Comparison of ENCODE assay signal across 8 cellular contexts in the genomic region with DNA sequence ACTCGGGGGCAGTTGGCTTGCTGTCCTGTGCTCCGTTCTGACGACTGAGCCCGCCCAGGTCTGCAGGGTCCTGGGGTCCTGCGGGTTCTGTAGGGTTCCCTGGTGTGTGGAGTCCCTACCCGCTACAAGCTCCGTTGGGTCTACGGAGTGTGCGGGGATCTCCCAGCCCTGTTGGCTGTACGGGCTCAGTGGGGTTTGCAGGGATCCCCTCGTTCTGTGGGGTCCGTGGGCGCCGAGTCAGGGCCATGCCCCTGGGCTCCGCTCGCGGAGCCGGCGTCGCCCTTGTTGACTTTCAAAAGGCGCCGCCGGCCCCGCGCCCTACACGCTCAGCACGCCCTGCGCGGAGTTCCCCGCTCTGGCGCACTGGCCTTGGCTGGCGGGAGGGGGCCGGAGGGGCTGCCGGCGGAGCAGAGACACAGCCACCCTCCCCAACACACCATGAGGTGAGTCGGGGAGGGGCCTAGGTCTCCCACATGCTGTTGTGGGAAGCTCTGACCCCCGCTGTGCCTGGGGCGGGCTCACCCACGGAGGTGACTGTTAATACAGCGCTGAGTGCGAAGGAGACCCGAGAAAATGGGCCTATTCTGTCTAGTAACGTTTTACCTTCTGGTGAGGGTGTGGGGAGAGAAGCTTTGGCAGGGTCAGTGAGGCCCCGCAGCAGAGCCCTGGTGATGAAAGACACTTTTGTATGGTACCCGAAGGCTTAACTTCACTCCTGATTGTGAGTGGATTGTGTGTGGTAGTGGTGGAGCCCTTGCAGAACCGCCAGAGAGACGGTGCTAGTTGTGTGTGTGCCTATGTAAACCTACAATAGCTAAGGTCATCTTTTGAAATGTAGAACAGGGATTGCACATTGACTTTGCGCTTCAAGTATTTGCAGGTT. TPM values are rescaled to one million over a fixed set of nuclear protein-coding genes. Genes with fewer than 3 reads are reported as not detected.
DNase-seq lines count a peak whose midpoint lies in the region; ATAC-seq and TF ChIP-seq lines count a peak whose summit lies in the region.

No MANE protein-coding gene starts in this region.

- H4K20me1 ChIP-seq in osteoblast (ENCODE audit: insufficient read depth, low read length) = peaks cover 43% of the 10 kb centered on the region

- TF ChIP-seq CTCF in osteoblast (IDR thresholded peaks at IDR 0.05; ENCODE audit: extremely low read depth, low read depth, low read length) (no peak), testis (IDR thresholded peaks at IDR 0.05) (no peak)

- H3K27ac ChIP-seq in osteoblast (ENCODE audit: low read depth, low read length) = peak overlapping the region; percentile 27
- peak overlapping the region; percentile 12 to 77 for H3K27ac ChIP-seq in testis

- no peak for TF ChIP-seq POLR2A in testis (IDR thresholded peaks at IDR 0.05)

- H3K4me1 ChIP-seq in ES-I3 (ENCODE audit: insufficient read depth, low read length) = peaks cover 12% of the 10 kb centered on the region
- H3K4me1 ChIP-seq in osteoblast (ENCODE audit: insufficient read depth, low read length) = peaks cover 9% of the 10 kb centered on the region
- peaks cover 16% of the 10 kb centered on the region for H3K4me1 ChIP-seq in testis

- peak; percentile 75 for DNase-seq in NCI-H2227 (lab: John Stamatoyannopoulos, UW; ENCODE audit: unreplicated experiment)
- peak; percentile 64 for DNase-seq in activated gamma-delta T cell (lab: John Stamatoyannopoulos, UW)
- peak; percentile 49 for DNase-seq in globus pallidus (ENCODE audit: low spot score)
- no peak for DNase-seq in osteoblast (ENCODE audit: insufficient read length, low spot score, missing footprints)
- peak; percentile 72 for DNase-seq in testis
- DNase-seq in H4 (ENCODE audit: low spot score) = no peak

- H2AFZ ChIP-seq in osteoblast (ENCODE audit: low read length) = peak overlapping the region; percentile 73

- H3K9ac ChIP-seq in ES-I3 (ENCODE audit: low read depth, low read length) = peak overlapping the region; percentile 84

- H3K9me3 ChIP-seq in ES-I3 (ENCODE audit: control insufficient read depth, insufficient read depth, low read length) (no peaks in the 10 kb centered on the region), osteoblast (ENCODE audit: low read depth, low read length) (no peaks in the 10 kb centered on the region), testis (no peaks in the 10 kb centered on the region)

- intact Hi-C loops in testis (cut with DNase I; ENCODE audit: low total_unique reads) = no loop called here

- H3K4me3 ChIP-seq in osteoblast (ENCODE audit: insufficient read depth, low read length) (peak overlapping the region; percentile 72), testis (peak overlapping the region; percentile 52 to 60)

- H3K27me3 ChIP-seq in osteoblast (ENCODE audit: insufficient read depth, low read length) (no peaks in the 10 kb centered on the region), testis (no peaks in the 10 kb centered on the region)

- H3K36me3 ChIP-seq in ES-I3 (ENCODE audit: insufficient read depth, low read length) = no peaks in the 10 kb centered on the region
- H3K36me3 ChIP-seq in osteoblast (ENCODE audit: insufficient read depth, low read length) = no peaks in the 10 kb centered on the region
- H3K36me3 ChIP-seq in testis (ENCODE audit: low read depth, missing control alignments) = no peaks in the 10 kb centered on the region

- ATAC-seq in GM21825 (IDR thresholded peaks at IDR 0.05; ENCODE audit: unreplicated experiment) = peak; percentile 75

- peak overlapping the region; percentile 92 for H3K4me2 ChIP-seq in osteoblast (ENCODE audit: insufficient read depth, low read length)

- peaks cover 94% of the 10 kb centered on the region for H3K79me2 ChIP-seq in osteoblast (ENCODE audit: insufficient read depth, low read length)

- 5 to 13% methylated on average over 12 to 39 of the region's 48 CpGs for WGBS in testis, 2 donors

RNA-seq across cellular contexts. Expression of a gene that starts 8.1 kb away (rescaled TPM):
- total RNA-seq in osteoblast = 92.8 and 97.4 TPM in 2 replicates
- 100 to 1,000 TPM; 157 to 161 TPM for total RNA-seq in testis
- polyA plus RNA-seq in testis (ENCODE audit: insufficient read depth, low read depth, low replicate concordance) = 57.5 TPM
- 25.2 and 42.4 TPM in 2 replicates for total RNA-seq in H4 (2014; rRNA removed; shearing (Covaris generic))

RNA-seq across cellular contexts. Expression of a gene that starts 26.3 kb away (rescaled TPM):
- total RNA-seq in osteoblast = 14.8 and 16.2 TPM in 2 replicates
- 10 to 100 TPM in 1 of 2 donors, 1 to 10 TPM in 1; 9.4 to 14.1 TPM for total RNA-seq in testis
- 12.3 TPM for polyA plus RNA-seq in testis (ENCODE audit: insufficient read depth, low read depth, low replicate concordance)
- 9.1 and 11.3 TPM in 2 replicates for total RNA-seq in H4 (2014; rRNA removed; shearing (Covaris generic))

Comparison
In these comparisons a context has a peak if more than half of its experiments do, and no peak if none do; other contexts are left out.
1. DNase-seq: peak in NCI-H2227 (single experiment), activated gamma-delta T cell (single experiment), globus pallidus (single experiment) and testis (single experiment); none in osteoblast (single experiment) and H4 (single experiment).